In the genomic region with DNA sequence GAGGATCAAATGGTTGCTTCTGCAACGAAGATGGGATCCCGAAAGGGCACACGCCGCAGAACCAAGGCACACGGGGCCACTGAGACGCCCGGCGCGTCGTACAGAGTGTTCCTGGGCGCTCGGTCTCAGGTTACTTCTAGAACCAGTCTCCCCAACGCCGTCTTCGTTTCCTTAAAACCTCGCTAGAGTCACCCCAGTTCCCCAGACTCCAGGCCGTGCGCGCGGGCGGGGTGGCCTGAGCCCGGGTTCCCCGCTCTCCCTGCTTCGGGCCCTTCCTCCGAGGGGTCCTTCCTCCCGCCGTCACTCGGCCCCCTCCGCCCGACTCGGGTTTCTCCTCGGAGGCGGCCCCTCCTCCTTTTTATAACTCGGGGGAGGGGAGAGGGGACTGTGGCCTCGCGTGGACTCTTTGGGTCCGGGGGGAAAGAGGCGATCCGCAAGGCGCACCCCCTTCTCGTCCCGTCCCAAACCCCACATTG, we compare ENCODE assay signal across 8 cellular contexts. TPM values are rescaled to one million over a fixed set of nuclear protein-coding genes. Genes with fewer than 3 reads are reported as not detected.
DNase-seq lines count a peak whose midpoint lies in the region; ATAC-seq, FAIRE-seq and TF ChIP-seq lines count a peak whose summit lies in the region.

No MANE protein-coding gene starts in this region.

- no peak overlapping the region for H3K27ac Mint-ChIP-seq in activated T-cell treated with anti-CD3 and anti-CD28 coated beads, Interleukin-2, amount 50 U/mL, for 72 hours
- no peak overlapping the region for H3K27ac Mint-ChIP-seq in natural killer cell treated with Interleukin-12 subunit alpha and Interleukin-12 subunit beta and Interleukin-15 and Interleukin-18, amount 100 ng/mL, for 72 hours

- H3K4me1 Mint-ChIP-seq in activated T-cell treated with anti-CD3 and anti-CD28 coated beads, Interleukin-2, amount 50 U/mL, for 72 hours (ENCODE audit: low read depth): peaks cover 11% of the 10 kb centered on the region
- peaks cover 13 to 14% of the 10 kb centered on the region in 2 donors for H3K4me1 Mint-ChIP-seq in natural killer cell treated with Interleukin-12 subunit alpha and Interleukin-12 subunit beta and Interleukin-15 and Interleukin-18, amount 100 ng/mL, for 72 hours (ENCODE audit: low read depth in 2 of 2)

- H3K9me3 Mint-ChIP-seq in activated T-cell treated with anti-CD3 and anti-CD28 coated beads, Interleukin-2, amount 50 U/mL, for 72 hours: no peaks in the 10 kb centered on the region
- H3K9me3 Mint-ChIP-seq in natural killer cell treated with Interleukin-12 subunit alpha and Interleukin-12 subunit beta and Interleukin-15 and Interleukin-18, amount 100 ng/mL, for 72 hours: no peaks in the 10 kb centered on the region

- peaks cover 15% of the 10 kb centered on the region for H3K27me3 Mint-ChIP-seq in activated T-cell treated with anti-CD3 and anti-CD28 coated beads, Interleukin-2, amount 50 U/mL, for 72 hours (ENCODE audit: low read depth)
- H3K27me3 Mint-ChIP-seq in natural killer cell treated with Interleukin-12 subunit alpha and Interleukin-12 subunit beta and Interleukin-15 and Interleukin-18, amount 100 ng/mL, for 72 hours: peaks cover 12 to 25% of the 10 kb centered on the region in 2 donors

- TF ChIP-seq CTCF in HFF-Myc (IDR thresholded peaks at IDR 0.05; ENCODE audit: low read depth, low read length, missing control alignments) (no peak), fibroblast of pulmonary artery (IDR thresholded peaks at IDR 0.05; ENCODE audit: low read length, missing control alignments) (no peak)

- H3K4me3 ChIP-seq in HFF-Myc (replicated peaks; ENCODE audit: low read depth, low read length): peak overlapping the region; percentile 66
- peak overlapping the region; percentile 57 for H3K4me3 ChIP-seq in fibroblast of pulmonary artery (replicated peaks; ENCODE audit: low read depth, low read length)

- FAIRE-seq in urothelium cell line (lab: Jason Lieb, UNC): no peak

- DNase-seq in Daoy (ENCODE audit: low read depth) (peak; percentile 59), HFF-Myc (ENCODE audit: extremely low read depth, low read depth) (no peak), NCI-H2227 treated with DMSO at 0.1 percent for 48 hours (lab: John Stamatoyannopoulos, UW) (peak; percentile 45), fibroblast of pulmonary artery (ENCODE audit: low read depth) (no peak), urothelium cell line (ENCODE audit: low spot score) (peak; percentile 74)
- peak; percentile 56 to 57 for DNase-seq in activated T-cell treated with anti-CD3 and anti-CD28 coated beads, Interleukin-2, amount 50 U/mL, for 72 hours
- no peak for DNase-seq in natural killer cell treated with Interleukin-12 subunit alpha and Interleukin-12 subunit beta and Interleukin-15 and Interleukin-18, amount 100 ng/mL, for 72 hours (ENCODE audit: low spot score)

- H3K4me3 Mint-ChIP-seq in activated T-cell treated with anti-CD3 and anti-CD28 coated beads, Interleukin-2, amount 50 U/mL, for 72 hours: peak overlapping the region; percentile 88 to 97
- peak overlapping the region; percentile 88 for H3K4me3 Mint-ChIP-seq in natural killer cell treated with Interleukin-12 subunit alpha and Interleukin-12 subunit beta and Interleukin-15 and Interleukin-18, amount 100 ng/mL, for 72 hours

- H3K36me3 Mint-ChIP-seq in activated T-cell treated with anti-CD3 and anti-CD28 coated beads, Interleukin-2, amount 50 U/mL, for 72 hours (ENCODE audit: insufficient read depth in 2 of 2): no peaks in the 10 kb centered on the region
- no peaks in the 10 kb centered on the region for H3K36me3 Mint-ChIP-seq in natural killer cell treated with Interleukin-12 subunit alpha and Interleukin-12 subunit beta and Interleukin-15 and Interleukin-18, amount 100 ng/mL, for 72 hours

- peak; percentile 24 to 27 for ATAC-seq in activated T-cell treated with anti-CD3 and anti-CD28 coated beads, Interleukin-2, amount 50 U/mL, for 72 hours (replicated peaks in 1 of 2)
- peak; percentile 0 to 1 for ATAC-seq in natural killer cell treated with Interleukin-12 subunit alpha and Interleukin-12 subunit beta and Interleukin-15 and Interleukin-18, amount 100 ng/mL, for 72 hours
- no peak for ATAC-seq in HG03520 (IDR thresholded peaks at IDR 0.05; ENCODE audit: unreplicated experiment)

RNA-seq across cellular contexts. Expression of gene FZD7, which starts 0.8 kb away (rescaled TPM):
- total RNA-seq in Daoy (2014; rRNA removed; shearing (Covaris generic)): 12.0 and 19.3 TPM in 2 replicates
- total RNA-seq in activated T-cell treated with anti-CD3 and anti-CD28 coated beads, Interleukin-2, amount 50 U/mL, for 72 hours: 1 to 10 TPM; 1.1 to 1.4 TPM
- total RNA-seq in natural killer cell treated with Interleukin-12 subunit alpha and Interleukin-12 subunit beta and Interleukin-15 and Interleukin-18, amount 100 ng/mL, for 72 hours: 1 to 10 TPM in 1 of 2 donors, under 1 TPM in 1; 0.67 to 1.6 TPM

RNA-seq across cellular contexts. Expression of gene KIAA2012, which starts 40.2 kb away (rescaled TPM):
- total RNA-seq in Daoy (2014; rRNA removed; shearing (Covaris generic)): not detected in 2 replicates
- not detected for total RNA-seq in activated T-cell treated with anti-CD3 and anti-CD28 coated beads, Interleukin-2, amount 50 U/mL, for 72 hours
- total RNA-seq in natural killer cell treated with Interleukin-12 subunit alpha and Interleukin-12 subunit beta and Interleukin-15 and Interleukin-18, amount 100 ng/mL, for 72 hours: not detected

Comparison
In these comparisons a context has a peak if more than half of its experiments do, and no peak if none do; other contexts are left out.
1. DNase-seq: peak in Daoy (single experiment), NCI-H2227 treated with DMSO at 0.1 percent for 48 hours (single experiment), activated T-cell treated with anti-CD3 and anti-CD28 coated beads, Interleukin-2, amount 50 U/mL, for 72 hours (2 of 2) and urothelium cell line (single experiment); none in HFF-Myc (single experiment), fibroblast of pulmonary artery (single experiment) and natural killer cell treated with Interleukin-12 subunit alpha and Interleukin-12 subunit beta and Interleukin-15 and Interleukin-18, amount 100 ng/mL, for 72 hours (single experiment).